Comparison of ENCODE assay signal across 10 cellular contexts in genomic region chr2:43083278-43083677, GRCh38.
DNase-seq lines count a peak whose midpoint lies in the region; ATAC-seq and TF ChIP-seq lines count a peak whose summit lies in the region.
"Had no signal": no experiment of that assay in that cellular context is flagged by ENCODE, and none has a peak within 500 bp of the region (broad histone marks: within the 10 kb centered on the region; RNA-seq: fewer than 3 reads in every experiment).

No MANE protein-coding gene starts in this region.

- DNase-seq in PC-9 (no peak), mesenchymal stem cell (peak; percentile 60), suprapubic skin (ENCODE audit: low spot score in 2 of 2) (no peak), GF-D8 (lab: John Stamatoyannopoulos, UW) (no peak), HCEC 1CT (no peak)
- no peak for DNase-seq in activated CD4-positive, CD25-positive, alpha-beta regulatory T cell treated with anti-CD3 and anti-CD28 coated beads, Interleukin-2, amount 50 U/mL, for 72 hours
- DNase-seq: activated naive CD4-positive, alpha-beta T cell treated with Interleukin-2 at 50 U/mL for 16 hours; natural killer cell had no signal

- H3K9ac ChIP-seq in duodenal mucosa (ENCODE audit: low read depth in 1 of 2, low read length in 2 of 2), result no peak overlapping the region
- peak overlapping the region; percentile 53 for H3K9ac ChIP-seq in mesenchymal stem cell (ENCODE audit: low read length)

- peaks cover 62% of the 10 kb centered on the region for H3K4me1 ChIP-seq in PC-9 (replicated peaks; ENCODE audit: insufficient read depth)
- H3K4me1 ChIP-seq in duodenal mucosa (ENCODE audit: control insufficient read depth in 1 of 2, insufficient read depth in 2 of 2, low read length in 2 of 2), result peaks cover 28 to 32% of the 10 kb centered on the region in 2 donors
- H3K4me1 ChIP-seq in mesenchymal stem cell (ENCODE audit: control insufficient read depth, insufficient read depth, low read depth, low read length), result peaks cover 52% of the 10 kb centered on the region
- H3K4me1 ChIP-seq in suprapubic skin, result peaks cover 88% of the 10 kb centered on the region

- peak overlapping the region; percentile 93 to 98 for H2BK12ac ChIP-seq in mesenchymal stem cell (ENCODE audit: low read length in 2 of 2)

- BruUV-seq in PC-9 (replicated peaks; lab: Mats Ljungman, UMichigan), result no TSS peak

- H2AK5ac ChIP-seq in mesenchymal stem cell (ENCODE audit: low read length, severe bottlenecking), result peak overlapping the region; percentile 82

- POLR2A ChIA-PET in PC-9 (lab: Charles Lee; ENCODE audit: unreplicated experiment), result no interaction called here

- H3K36me3 ChIP-seq in PC-9 (ENCODE audit: low read depth) (0 out of 2 replicates have a peak, but pooled peaks cover 4% of the 10 kb centered on the region), duodenal mucosa (ENCODE audit: control insufficient read depth in 1 of 2, insufficient read depth in 2 of 2, low read length in 2 of 2) (no peaks in the 10 kb centered on the region), mesenchymal stem cell (ENCODE audit: control insufficient read depth in 1 of 2, insufficient read depth in 2 of 2, low read depth in 1 of 2, low read length in 2 of 2) (no peaks in the 10 kb centered on the region), suprapubic skin (no peaks in the 10 kb centered on the region)

- H2BK5ac ChIP-seq in mesenchymal stem cell (ENCODE audit: low read depth, low read length, poor library complexity, severe bottlenecking), result no peak overlapping the region

- no peaks in the 10 kb centered on the region for H3K79me2 ChIP-seq in PC-9 (ENCODE audit: low read depth)

- WGBS in mesenchymal stem cell, result 41% methylated on average over 8 of the region's 8 CpGs
- WGBS in suprapubic skin, result 23% methylated on average over 8 of the region's 8 CpGs

- H2AFZ ChIP-seq in PC-9 (no peak overlapping the region), mesenchymal stem cell (ENCODE audit: low read depth, low read length) (no peak overlapping the region)

- TF ChIP-seq POLR2A in suprapubic skin (IDR thresholded peaks at IDR 0.05), result no peak

- H3K23ac ChIP-seq in mesenchymal stem cell (ENCODE audit: low read length in 2 of 2), result peak overlapping the region in 1 of 2 experiments; percentile 2

- peak overlapping the region; percentile 98 for H2BK120ac ChIP-seq in mesenchymal stem cell (ENCODE audit: low read depth, low read length)

- H3K9me2 ChIP-seq in PC-9 (ENCODE audit: insufficient read depth), result no peaks in the 10 kb centered on the region

- no peak for TF ChIP-seq EP300 in suprapubic skin (IDR thresholded peaks at IDR 0.05)

- H3F3A ChIP-seq in PC-9 (ENCODE audit: insufficient read depth, low read depth), result peaks cover 57% of the 10 kb centered on the region; the same call in 1 of the 2 replicates

- H3K14ac ChIP-seq in mesenchymal stem cell (ENCODE audit: low read length in 2 of 2), result peak overlapping the region in 1 of 2 experiments; percentile 66

- no peaks in the 10 kb centered on the region for H3K9me3 ChIP-seq in PC-9 (ENCODE audit: insufficient read depth, low read depth)
- no peaks in the 10 kb centered on the region for H3K9me3 ChIP-seq in duodenal mucosa (ENCODE audit: control insufficient read depth in 1 of 2, low read length in 2 of 2)
- H3K9me3 ChIP-seq in mesenchymal stem cell (ENCODE audit: control insufficient read depth, low read length), result no peaks in the 10 kb centered on the region
- H3K9me3 ChIP-seq in suprapubic skin, result no peaks in the 10 kb centered on the region

- H4K91ac ChIP-seq in mesenchymal stem cell (ENCODE audit: low read length), result peak overlapping the region; percentile 96

- H3K79me1 ChIP-seq in mesenchymal stem cell (replicated peaks; ENCODE audit: low read length, poor library complexity, severe bottlenecking), result no peaks in the 10 kb centered on the region

- peak overlapping the region; percentile 85 to 94 for H3K4ac ChIP-seq in mesenchymal stem cell (ENCODE audit: low read depth in 1 of 2, low read length in 2 of 2)

- H3K27me3 ChIP-seq in PC-9 (ENCODE audit: insufficient read depth, low read depth), result no peaks in the 10 kb centered on the region
- no peaks in the 10 kb centered on the region for H3K27me3 ChIP-seq in duodenal mucosa (ENCODE audit: control insufficient read depth in 1 of 2, insufficient read depth in 2 of 2, low read length in 2 of 2)
- H3K27me3 ChIP-seq in mesenchymal stem cell (ENCODE audit: control insufficient read depth in 1 of 2, insufficient read depth in 1 of 2, low read length in 2 of 2), result no peaks in the 10 kb centered on the region
- no peaks in the 10 kb centered on the region for H3K27me3 ChIP-seq in suprapubic skin

- H3K18ac ChIP-seq in mesenchymal stem cell (ENCODE audit: low read depth in 1 of 2, low read length in 2 of 2), result peak overlapping the region; percentile 87 to 90

- peak overlapping the region; percentile 93 for H2BK15ac ChIP-seq in mesenchymal stem cell (ENCODE audit: low read depth, poor library complexity, severe bottlenecking)

- peak overlapping the region; percentile 97 for H4K8ac ChIP-seq in mesenchymal stem cell (ENCODE audit: low read length)

- no peak for TF ChIP-seq CTCF in PC-9 (conservative IDR thresholded peaks at IDR 0.05)
- TF ChIP-seq CTCF in suprapubic skin (IDR thresholded peaks at IDR 0.05), result no peak

- intact Hi-C loops in PC-9 (cut with micrococcal nuclease; ENCODE audit: unreplicated experiment), result no loop called here

- no peak for ATAC-seq in GM18873 (IDR thresholded peaks at IDR 0.05; ENCODE audit: low FRiP score, unreplicated experiment)
- ATAC-seq: natural killer cell had no signal

- CTCF ChIA-PET in PC-9 (lab: Charles Lee), result no interaction called here

- no peaks in the 10 kb centered on the region for H4K20me1 ChIP-seq in PC-9 (ENCODE audit: insufficient read depth)

- H3K4me2 ChIP-seq in PC-9 (peak overlapping the region; percentile 10; the same call in 1 of the 2 replicates), mesenchymal stem cell (ENCODE audit: low read length, poor library complexity, severe bottlenecking) (no peak overlapping the region)

- H3K27ac ChIP-seq in PC-9 (no peak overlapping the region; the same call in 1 of the 2 replicates), duodenal mucosa (ENCODE audit: low read depth, low read length) (peak overlapping the region; percentile 3), mesenchymal stem cell (ENCODE audit: low read length, poor library complexity, severe bottlenecking) (no peak overlapping the region), suprapubic skin (peak overlapping the region; percentile 93)

- H3K4me3 ChIP-seq in PC-9, result no peak overlapping the region
- H3K4me3 ChIP-seq in duodenal mucosa (ENCODE audit: low read depth in 1 of 2, low read length in 2 of 2), result no peak overlapping the region
- no peak overlapping the region for H3K4me3 ChIP-seq in mesenchymal stem cell (ENCODE audit: insufficient read depth in 1 of 2, low read depth in 1 of 2, low read length in 2 of 2)
- no peak overlapping the region for H3K4me3 ChIP-seq in suprapubic skin

Comparison
In these comparisons a context has a peak if more than half of its experiments do, and no peak if none do; other contexts are left out.
1. H3K27ac ChIP-seq: peak in duodenal mucosa (single experiment) and suprapubic skin (single experiment); none in PC-9 (single experiment) and mesenchymal stem cell (single experiment).